In genomic region chr5:176630681-176631222, GRCh38 we compare ENCODE assay signal across 9 cellular contexts. TPM values are rescaled to one million over a fixed set of nuclear protein-coding genes. Genes with fewer than 3 reads are reported as not detected.
DNase-seq lines count a peak whose midpoint lies in the region; ATAC-seq and TF ChIP-seq lines count a peak whose summit lies in the region.
"Had no signal": no experiment of that assay in that cellular context is flagged by ENCODE, and none has a peak within 500 bp of the region (broad histone marks: within the 10 kb centered on the region; RNA-seq: fewer than 3 reads in every experiment).

No MANE protein-coding gene starts in this region.

- no peak for ATAC-seq in naive thymus-derived CD8-positive, alpha-beta T cell

- H3K27me3 Mint-ChIP-seq in naive thymus-derived CD8-positive, alpha-beta T cell, result peaks cover 38 to 82% (median 61%) of the 10 kb centered on the region in 5 donors

- peak overlapping the region; percentile 53 to 75 (median 68) for H3K4me3 Mint-ChIP-seq in naive thymus-derived CD8-positive, alpha-beta T cell

- POLR2A ChIA-PET in AG04450 (lab: Yijun Ruan, JAX), result interaction anchor here (0.6 to 1.7 kb wide), 4 partner anchors 9 to 95 kb away, joined by 3 to 9 read pairs (median 4); partner anchors contain the start of genes RNF44 and TSPAN17
- POLR2A ChIA-PET in naive thymus-derived CD8-positive, alpha-beta T cell (lab: Charles Lee), result interaction anchor here (0.9 to 1.5 kb wide), 3 partner anchors 18 to 93 kb away, joined by 3 to 5 read pairs (median 3); partner anchors contain the start of gene RNF44

- peaks cover 0 to 4% (median 0%) of the 10 kb centered on the region in 9 donors for H3K9me3 Mint-ChIP-seq in naive thymus-derived CD8-positive, alpha-beta T cell

- intact Hi-C loops in adrenal gland (cut with DNase I), result no loop called here

- H3K27me3 ChIP-seq in AG04450 (ENCODE audit: control insufficient read depth, insufficient read depth, low read length) (peaks cover 68% of the 10 kb centered on the region), brain microvascular endothelial cell (replicated peaks) (peaks cover 39% of the 10 kb centered on the region), adrenal gland (peaks cover 35% of the 10 kb centered on the region)

- H3K36me3 ChIP-seq in brain microvascular endothelial cell (replicated peaks), result no peaks in the 10 kb centered on the region
- H3K36me3 ChIP-seq in adrenal gland (replicated peaks in 1 of 2), result no peaks in the 10 kb centered on the region

- H3K9me3 ChIP-seq in AG04450 (ENCODE audit: control insufficient read depth, insufficient read depth, low read length) (peaks cover 5% of the 10 kb centered on the region; the same call in 1 of the 2 replicates), adrenal gland (replicated peaks in 1 of 3) (no peaks in the 10 kb centered on the region)

- CTCF ChIA-PET in AG04450 (lab: Charles Lee), result interaction anchor here (0.7 to 1.9 kb wide), 5 partner anchors 12 to 214 kb away, joined by 3 to 10 read pairs (median 5); partner anchors contain the start of genes CLTB and TSPAN17

- WGBS in adrenal gland, 4 donors, result 5 to 8% (median 7%) methylated on average over 19 to 20 of the region's 20 CpGs

- H3K4me3 ChIP-seq in AG04450 (ENCODE audit: low read depth, low read length) (peak overlapping the region; percentile 56), HFF-Myc (replicated peaks; ENCODE audit: low read depth, low read length) (peak overlapping the region; percentile 18; the same call in 1 of the 2 replicates), brain microvascular endothelial cell (ENCODE audit: low read depth, low read length) (peak overlapping the region; percentile 41), adrenal gland (peak overlapping the region in 1 of 4 donors; percentile 51)

- DNase-seq in AG04450 (ENCODE audit: low read depth, low spot score) (no peak), HFF-Myc (ENCODE audit: extremely low read depth, low read depth) (no peak), brain microvascular endothelial cell (no peak), substantia nigra (lab: John Stamatoyannopoulos, UW) (no peak), SKM-1 (lab: John Stamatoyannopoulos, UW; ENCODE audit: unreplicated experiment) (no peak), adrenal gland (no peak), NCI-H2227 (lab: John Stamatoyannopoulos, UW; ENCODE audit: unreplicated experiment) (no peak)
- DNase-seq in naive thymus-derived CD8-positive, alpha-beta T cell, result no peak
- DNase-seq: SHP77 treated with DMSO at 0.1 percent for 48 hours had no signal

- in situ Hi-C loops in brain microvascular endothelial cell (cut with HindIII; ENCODE audit: low pct_ligation_motif_present, low sequenced_read_pairs), result no loop called here

- H3K27ac Mint-ChIP-seq in naive thymus-derived CD8-positive, alpha-beta T cell, result peak overlapping the region in 1 of 10 donors; percentile 1

- TF ChIP-seq POLR2A in adrenal gland (IDR thresholded peaks at IDR 0.05), result no peak

- TF ChIP-seq CTCF in AG04450 (IDR thresholded peaks at IDR 0.05; ENCODE audit: low read depth, low read length) (no peak), HFF-Myc (IDR thresholded peaks at IDR 0.05; ENCODE audit: low read depth, low read length, missing control alignments) (no peak), brain microvascular endothelial cell (IDR thresholded peaks at IDR 0.05; ENCODE audit: low read depth, low read length, missing control alignments) (no peak), adrenal gland (IDR thresholded peaks at IDR 0.05) (no peak)

- H3K27ac ChIP-seq in AG04450 (ENCODE audit: low read depth, low read length), result no peak overlapping the region
- H3K27ac ChIP-seq in brain microvascular endothelial cell, result no peak overlapping the region
- no peak overlapping the region for H3K27ac ChIP-seq in substantia nigra (ENCODE audit: low read depth, low read length, poor library complexity, severe bottlenecking)
- peak overlapping the region in 1 of 5 donors; percentile 48 for H3K27ac ChIP-seq in adrenal gland

- peaks cover 8 to 16% of the 10 kb centered on the region in 2 donors for H3K4me1 ChIP-seq in adrenal gland (replicated peaks in 1 of 2)

- peaks cover 12 to 27% (median 22%) of the 10 kb centered on the region in 4 donors for H3K4me1 Mint-ChIP-seq in naive thymus-derived CD8-positive, alpha-beta T cell

- H3K36me3 Mint-ChIP-seq in naive thymus-derived CD8-positive, alpha-beta T cell, result peaks cover 0 to 7% (median 0%) of the 10 kb centered on the region in 3 donors

RNA-seq across cellular contexts. Expression of gene EIF4E1B, which starts 0.3 kb away (rescaled TPM):
- polyA plus RNA-seq in AG04450 (2011; rRNA removed), result not detected in 2 replicates
- polyA minus RNA-seq in AG04450 (2011; rRNA and poly(A)+ RNA removed), result not detected in 2 replicates
- not detected for total RNA-seq in naive thymus-derived CD8-positive, alpha-beta T cell
- not detected for polyA plus RNA-seq in naive thymus-derived CD8-positive, alpha-beta T cell
- total RNA-seq in adrenal gland, result under 1 TPM in 1 of 8 donors, not detected in 7; 0.28 TPM
- polyA plus RNA-seq in adrenal gland, result under 1 TPM; 0.24 to 0.37 (median 0.24) TPM

RNA-seq across cellular contexts. Expression of gene SNCB, which starts 0.4 kb away (rescaled TPM):
- polyA plus RNA-seq in AG04450 (2011; rRNA removed), result 0.17 and 0.20 TPM in 2 replicates
- polyA minus RNA-seq in AG04450 (2011; rRNA and poly(A)+ RNA removed), result 0.18 TPM in 1 of 2 replicates, not detected in the other
- not detected for total RNA-seq in naive thymus-derived CD8-positive, alpha-beta T cell
- polyA plus RNA-seq in naive thymus-derived CD8-positive, alpha-beta T cell, result not detected
- total RNA-seq in adrenal gland, result 1 to 10 TPM in 2 of 8 donors, under 1 TPM in 2, not detected in 4; 0.19 to 2.4 (median 1.4) TPM
- 1 to 10 TPM; 1.0 to 8.6 (median 2.8) TPM for polyA plus RNA-seq in adrenal gland

RNA-seq across cellular contexts. Expression of gene TSPAN17, which starts 16.5 kb away (rescaled TPM):
- polyA plus RNA-seq in AG04450 (2011; rRNA removed) (40.9 and 44.3 TPM in 2 replicates), adrenal gland (10 to 100 TPM; 35.1 to 52.0 (median 43.8) TPM)
- 45.4 and 57.2 TPM in 2 replicates for polyA minus RNA-seq in AG04450 (2011; rRNA and poly(A)+ RNA removed)
- 10 to 100 TPM; 19.4 to 21.4 TPM for total RNA-seq in naive thymus-derived CD8-positive, alpha-beta T cell
- polyA plus RNA-seq in naive thymus-derived CD8-positive, alpha-beta T cell, result 10 to 100 TPM; 13.5 to 26.0 (median 18.4) TPM
- total RNA-seq in adrenal gland, result 100 to 1,000 TPM in 1 of 8 donors, 10 to 100 TPM in 7; 25.8 to 106 (median 59.5) TPM

RNA-seq across cellular contexts. Expression of gene GPRIN1, which starts 20.8 kb away (rescaled TPM):
- 4.0 and 5.1 TPM in 2 replicates for polyA plus RNA-seq in AG04450 (2011; rRNA removed)
- 4.7 and 4.8 TPM in 2 replicates for polyA minus RNA-seq in AG04450 (2011; rRNA and poly(A)+ RNA removed)
- total RNA-seq in naive thymus-derived CD8-positive, alpha-beta T cell, result under 1 TPM in 1 of 2 experiments, not detected in 1; 0.11 TPM
- polyA plus RNA-seq in naive thymus-derived CD8-positive, alpha-beta T cell, result under 1 TPM in 2 of 3 donors, not detected in 1; 0.06 to 0.27 TPM
- total RNA-seq in adrenal gland, result 1 to 10 TPM in 4 of 8 donors, under 1 TPM in 4; 0.42 to 4.0 (median 1.2) TPM
- polyA plus RNA-seq in adrenal gland, result 1 to 10 TPM in 2 of 3 donors, under 1 TPM in 1; 0.81 to 2.2 (median 1.3) TPM
